Comparison of ENCODE assay signal across 25 cellular contexts in the genomic region with DNA sequence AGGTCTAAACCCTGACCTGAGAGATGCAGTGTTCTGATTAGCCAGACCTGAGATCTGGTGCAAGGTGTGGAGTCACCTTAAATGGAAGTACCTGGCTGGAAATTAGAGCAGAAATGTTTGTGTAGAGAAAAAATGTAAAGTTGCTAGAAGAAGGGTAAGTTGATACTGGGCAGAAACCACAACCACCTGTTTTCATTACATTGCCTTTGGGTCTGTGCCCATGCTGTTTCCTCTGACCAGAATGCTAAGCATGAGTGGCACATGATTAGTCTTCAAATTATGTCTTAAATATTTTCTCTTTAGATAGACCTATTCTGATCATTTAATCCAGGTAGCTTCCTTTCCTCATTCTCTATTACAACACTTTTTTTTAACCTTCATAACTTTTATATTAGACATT.
A peak's percentile ranks its signal among the peaks of the same experiment; 100 is the strongest.
DNase-seq lines count a peak whose midpoint lies in the region; ATAC-seq and TF ChIP-seq lines count a peak whose summit lies in the region.
"Had no signal": no experiment of that assay in that cellular context is flagged by ENCODE, and none has a peak within 500 bp of the region (broad histone marks: within the 10 kb centered on the region; RNA-seq: fewer than 3 reads in every experiment).

No MANE protein-coding gene starts in this region.

- DNase-seq in MG63, result peak; percentile 2
- no peak for DNase-seq in RWPE2 (ENCODE audit: low spot score)
- peak; percentile 74 for DNase-seq in myocyte (ENCODE audit: low read depth)
- no peak for DNase-seq in effector memory CD4-positive, alpha-beta T cell
- DNase-seq in activated T-cell treated with anti-CD3 and anti-CD28 coated beads, Interleukin-2, amount 50 U/mL, for 1 hour, result no peak
- DNase-seq: activated CD4-positive, alpha-beta T cell treated with anti-CD3 and anti-CD28 coated beads, Interleukin-2, amount 10 ng/mL, durations not matched to agents 7 days and 5 days; activated naive CD4-positive, alpha-beta T cell treated with anti-CD3 and anti-CD28 coated beads for 36 hours; amygdala; CD4-positive, alpha-beta memory T cell; cortex of kidney; DMS153; GDM1; kidney glomerular epithelial cell; NCI-H1092; NCI-H1930; NCI-H524; pancreas; right lobe of liver; stimulated activated CD4-positive, alpha-beta T cell treated with anti-CD3 and anti-CD28 coated beads, Interleukin-15, amount 100 ng/mL, for 24 hours; stomach; tibial artery had no signal

- H3K36me3 ChIP-seq in HEK293 (ENCODE audit: control insufficient read depth in 2 of 2, insufficient read depth in 1 of 2, low read length in 2 of 2), result no peaks in the 10 kb centered on the region
- H3K36me3 ChIP-seq in MG63, result no peaks in the 10 kb centered on the region
- 0 out of 2 replicates have a peak, but pooled peaks cover 3% of the 10 kb centered on the region for H3K36me3 ChIP-seq in RWPE2 (ENCODE audit: low read depth)
- H3K36me3 ChIP-seq in effector memory CD4-positive, alpha-beta T cell (ENCODE audit: control insufficient read depth, insufficient read depth, low read length), result peaks cover 5% of the 10 kb centered on the region
- H3K36me3 ChIP-seq: pancreas, right lobe of liver had no signal

- H3K9me3 ChIP-seq in HEK293 (ENCODE audit: control insufficient read depth, insufficient read depth, low read depth, low read length), result no peaks in the 10 kb centered on the region
- H3K9me3 ChIP-seq in MG63, result no peaks in the 10 kb centered on the region
- H3K9me3 ChIP-seq in RWPE2 (ENCODE audit: severe bottlenecking), result no peaks in the 10 kb centered on the region
- no peaks in the 10 kb centered on the region for H3K9me3 ChIP-seq in effector memory CD4-positive, alpha-beta T cell (ENCODE audit: control insufficient read depth, low read length)
- H3K9me3 ChIP-seq: pancreas had no signal

- H3K27me3 ChIP-seq in MG63 (no peaks in the 10 kb centered on the region), RWPE2 (ENCODE audit: insufficient read depth, poor library complexity, severe bottlenecking) (no peaks in the 10 kb centered on the region)
- no peaks in the 10 kb centered on the region for H3K27me3 ChIP-seq in effector memory CD4-positive, alpha-beta T cell (replicated peaks; ENCODE audit: control insufficient read depth, insufficient read depth, low read length, poor library complexity, severe bottlenecking)
- H3K27me3 ChIP-seq: pancreas, right lobe of liver, stomach, tibial artery had no signal

- ATAC-seq in RWPE2 (ENCODE audit: low read depth) (peak; percentile 84), GM18520 (IDR thresholded peaks at IDR 0.05; ENCODE audit: unreplicated experiment) (no peak)
- ATAC-seq: pancreas had no signal

- H3K27ac ChIP-seq in HEK293 (ENCODE audit: extremely low read depth, low read depth, low read length), result no peak overlapping the region
- peak overlapping the region; percentile 15 for H3K27ac ChIP-seq in RWPE2 (ENCODE audit: poor library complexity, severe bottlenecking)
- no peak overlapping the region for H3K27ac ChIP-seq in effector memory CD4-positive, alpha-beta T cell (ENCODE audit: insufficient read depth, low read length, poor library complexity, severe bottlenecking)
- H3K27ac ChIP-seq: pancreas, right lobe of liver, stomach, tibial artery, VCaP had no signal

- no peaks in the 10 kb centered on the region for H3K4me1 ChIP-seq in HEK293 (ENCODE audit: control insufficient read depth, insufficient read depth, low read length)
- peaks cover 7% of the 10 kb centered on the region for H3K4me1 ChIP-seq in RWPE2 (ENCODE audit: insufficient read depth, poor library complexity, severe bottlenecking)
- no peaks in the 10 kb centered on the region for H3K4me1 ChIP-seq in effector memory CD4-positive, alpha-beta T cell (ENCODE audit: control insufficient read depth, insufficient read depth, low read length, poor library complexity, severe bottlenecking)
- H3K4me1 ChIP-seq: pancreas, stomach, tibial artery had no signal

- POLR2A ChIA-PET in HEK293 (lab: Yijun Ruan, JAX), result no interaction called here

- TF ChIP-seq CTCF in HEK293 (tag by site-specific recombination; IDR thresholded peaks at IDR 0.05) (no peak), RWPE2 (IDR thresholded peaks at IDR 0.05; ENCODE audit: poor library complexity, severe bottlenecking) (no peak)

- CTCF ChIA-PET in HEK293 (lab: Yijun Ruan, JAX), result no interaction called here

- H3K4me3 ChIP-seq in HEK293 (ENCODE audit: low read depth, low read length) (no peak overlapping the region), MG63 (no peak overlapping the region), RWPE2 (ENCODE audit: severe bottlenecking) (no peak overlapping the region)
- no peak overlapping the region for H3K4me3 ChIP-seq in effector memory CD4-positive, alpha-beta T cell (ENCODE audit: insufficient read depth, low read depth, low read length, poor library complexity, severe bottlenecking)
- H3K4me3 ChIP-seq: lung, pancreas, right lobe of liver, stomach, tibial artery had no signal

TF ChIP-seq in HEK293, 187 proteins besides CTCF, POLR2A, EP300 and RAD21:
- TF ChIP-seq SCRT2 (tag by site-specific recombination; IDR thresholded peaks at IDR 0.05) (0 out of 2 replicates have a peak, but pooled peaks have one; percentile 19), ZNF585B (tag by site-specific recombination; IDR thresholded peaks at IDR 0.05) (no peak)

Comparison
In these comparisons a context has a peak if more than half of its experiments do, and no peak if none do; other contexts are left out.
1. DNase-seq: peak in MG63 (single experiment) and myocyte (single experiment); none in RWPE2 (single experiment), effector memory CD4-positive, alpha-beta T cell (0 of 3) and activated T-cell treated with anti-CD3 and anti-CD28 coated beads, Interleukin-2, amount 50 U/mL, for 1 hour (single experiment).